In genomic region chr1:76247261-76247852, GRCh38 we compare ENCODE assay signal across 1 cellular context.
TF ChIP-seq lines count a peak whose summit lies in the region.

No MANE protein-coding gene starts in this region.

TF ChIP-seq in GM23338, 12 proteins besides CTCF, POLR2A, EP300 and RAD21:
- no peak for TF ChIP-seq ZNF462 (CRISPR knock-in tag; IDR thresholded peaks at IDR 0.05)
- no peak for TF ChIP-seq REST (IDR thresholded peaks at IDR 0.05; ENCODE audit: unreplicated experiment)
- no peak for TF ChIP-seq POLR2AphosphoS5 (IDR thresholded peaks at IDR 0.05; ENCODE audit: low read depth)
- no peak for TF ChIP-seq ZNF331 (CRISPR knock-in tag; IDR thresholded peaks at IDR 0.05; ENCODE audit: low read depth)
- TF ChIP-seq CREB1 (CRISPR knock-in tag; IDR thresholded peaks at IDR 0.05; ENCODE audit: low read depth), result no peak
- no peak for TF ChIP-seq JUNB (IDR thresholded peaks at IDR 0.05; ENCODE audit: unreplicated experiment)
- TF ChIP-seq STAT1 (IDR thresholded peaks at IDR 0.05; ENCODE audit: unreplicated experiment), result no peak
- no peak for TF ChIP-seq EZH2phosphoT487 (IDR thresholded peaks at IDR 0.05; ENCODE audit: unreplicated experiment)
- no peak for TF ChIP-seq ZNF114 (CRISPR knock-in tag; IDR thresholded peaks at IDR 0.05)
- no peak for TF ChIP-seq NANOG (IDR thresholded peaks at IDR 0.05; ENCODE audit: borderline replicate concordance)
- no peak for TF ChIP-seq EZH2 (IDR thresholded peaks at IDR 0.05; ENCODE audit: low read depth, unreplicated experiment)
- TF ChIP-seq ETS1 (IDR thresholded peaks at IDR 0.05), result no peak
